In the genomic region with DNA sequence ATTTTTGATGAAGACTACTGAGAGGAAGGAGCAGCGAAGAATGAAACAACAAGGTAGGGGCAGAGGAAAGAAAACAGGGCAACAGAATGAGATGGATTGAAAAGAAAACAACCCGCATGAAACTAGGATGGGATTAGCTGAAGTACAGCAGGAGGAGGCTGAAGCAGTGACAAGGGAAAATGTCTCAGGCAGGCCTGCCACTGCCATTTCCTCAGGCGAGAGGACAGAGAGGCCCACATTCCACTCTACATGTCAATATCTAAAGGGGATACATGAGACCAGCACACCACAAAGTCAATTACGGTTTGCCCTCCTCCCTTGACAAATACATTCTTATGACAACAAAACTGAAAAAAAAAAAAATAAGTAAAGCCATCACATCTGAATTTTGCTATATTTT, we compare ENCODE assay signal across 25 cellular contexts.
"Had no signal": no experiment of that assay in that cellular context is flagged by ENCODE, and none has a peak within 500 bp of the region (broad histone marks: within the 10 kb centered on the region; RNA-seq: fewer than 3 reads in every experiment).

No MANE protein-coding gene starts in this region.

- H3K4me1 Mint-ChIP-seq: activated CD4-positive, alpha-beta T cell treated with anti-CD3 and anti-CD28 coated beads, Interleukin-2, amount 10 ng/mL, durations not matched to agents 7 days and 5 days; activated CD8-positive, alpha-beta memory T cell treated with anti-CD3 and anti-CD28 coated beads, Interleukin-2, amount 10 ng/mL, durations not matched to agents 7 days and 5 days; activated naive CD4-positive, alpha-beta T cell treated with anti-CD3 and anti-CD28 coated beads, Interleukin-2, amount 10 ng/mL, durations not matched to agents 7 days and 5 days; naive B cell had no signal

- ATAC-seq: activated CD8-positive, alpha-beta memory T cell treated with anti-CD3 and anti-CD28 coated beads, Interleukin-2, amount 10 ng/mL, durations not matched to agents 7 days and 5 days; activated CD8-positive, alpha-beta T cell treated with anti-CD3 and anti-CD28 coated beads for 36 hours; left lung; psoas muscle had no signal

- H3K27ac Mint-ChIP-seq: activated CD4-positive, alpha-beta T cell treated with anti-CD3 and anti-CD28 coated beads, Interleukin-2, amount 10 ng/mL, durations not matched to agents 7 days and 5 days; activated CD8-positive, alpha-beta memory T cell treated with anti-CD3 and anti-CD28 coated beads, Interleukin-2, amount 10 ng/mL, durations not matched to agents 7 days and 5 days; activated CD8-positive, alpha-beta T cell treated with anti-CD3 and anti-CD28 coated beads for 36 hours; activated naive CD4-positive, alpha-beta T cell treated with anti-CD3 and anti-CD28 coated beads, Interleukin-2, amount 10 ng/mL, durations not matched to agents 7 days and 5 days; naive B cell had no signal

- H3K9me3 Mint-ChIP-seq: activated CD4-positive, alpha-beta T cell treated with anti-CD3 and anti-CD28 coated beads, Interleukin-2, amount 10 ng/mL, durations not matched to agents 7 days and 5 days; activated CD8-positive, alpha-beta T cell treated with anti-CD3 and anti-CD28 coated beads for 36 hours; activated naive CD4-positive, alpha-beta T cell treated with anti-CD3 and anti-CD28 coated beads, Interleukin-2, amount 10 ng/mL, durations not matched to agents 7 days and 5 days had no signal

- H3K27ac ChIP-seq: left lung, psoas muscle, right atrium auricular region, spleen, thoracic aorta, upper lobe of left lung, VCaP had no signal

- H3K4me1 ChIP-seq: left lung, right atrium auricular region, spleen, upper lobe of left lung had no signal

- DNase-seq: activated CD4-positive, alpha-beta T cell treated with anti-CD3 and anti-CD28 coated beads, Interleukin-2, amount 10 ng/mL, durations not matched to agents 7 days and 5 days; activated CD4-positive, CD25-positive, alpha-beta regulatory T cell treated with anti-CD3 and anti-CD28 coated beads, Interleukin-2, amount 50 U/mL, for 72 hours; activated CD8-positive, alpha-beta memory T cell treated with anti-CD3 and anti-CD28 coated beads, Interleukin-2, amount 10 ng/mL, durations not matched to agents 7 days and 5 days; activated CD8-positive, alpha-beta T cell treated with anti-CD3 and anti-CD28 coated beads for 36 hours; activated effector memory CD4-positive, alpha-beta T cell treated with anti-CD3 and anti-CD28 coated beads, Interleukin-2, amount 50 U/mL, for 16 hours; activated naive CD4-positive, alpha-beta T cell treated with anti-CD3 and anti-CD28 coated beads, Interleukin-2, amount 10 ng/mL, durations not matched to agents 7 days and 5 days; activated T-cell treated with anti-CD3 and anti-CD28 coated beads for 4 hours; amygdala; cerebellar nuclear complex; cortex of kidney; erythroblast; foreskin fibroblast; kidney glomerular epithelial cell; left lung; naive B cell; psoas muscle; spleen; stimulated activated CD4-positive, alpha-beta T cell treated with anti-CD3 and anti-CD28 coated beads, Interleukin-4, amount 100 ng/mL, for 1 hour; stimulated activated naive CD4-positive, alpha-beta T cell; upper lobe of left lung had no signal

- H3K9me3 ChIP-seq: left lung, psoas muscle, right atrium auricular region, spleen, thoracic aorta, upper lobe of left lung had no signal

- H3K4me3 Mint-ChIP-seq: activated CD4-positive, alpha-beta T cell treated with anti-CD3 and anti-CD28 coated beads, Interleukin-2, amount 10 ng/mL, durations not matched to agents 7 days and 5 days; activated CD8-positive, alpha-beta memory T cell treated with anti-CD3 and anti-CD28 coated beads, Interleukin-2, amount 10 ng/mL, durations not matched to agents 7 days and 5 days; activated CD8-positive, alpha-beta T cell treated with anti-CD3 and anti-CD28 coated beads for 36 hours; activated naive CD4-positive, alpha-beta T cell treated with anti-CD3 and anti-CD28 coated beads, Interleukin-2, amount 10 ng/mL, durations not matched to agents 7 days and 5 days; naive B cell; neural crest cell had no signal

- H3K27me3 ChIP-seq: left lung, right atrium auricular region, spleen, upper lobe of left lung had no signal

- H3K36me3 ChIP-seq: left lung, right atrium auricular region, spleen, thoracic aorta, upper lobe of left lung had no signal

- H3K4me3 ChIP-seq: left lung, lung, psoas muscle, right atrium auricular region, spleen, thoracic aorta, upper lobe of left lung had no signal

- H3K27me3 Mint-ChIP-seq: activated CD4-positive, alpha-beta T cell treated with anti-CD3 and anti-CD28 coated beads, Interleukin-2, amount 10 ng/mL, durations not matched to agents 7 days and 5 days; activated CD8-positive, alpha-beta memory T cell treated with anti-CD3 and anti-CD28 coated beads, Interleukin-2, amount 10 ng/mL, durations not matched to agents 7 days and 5 days; activated naive CD4-positive, alpha-beta T cell treated with anti-CD3 and anti-CD28 coated beads, Interleukin-2, amount 10 ng/mL, durations not matched to agents 7 days and 5 days; naive B cell had no signal

- H3K36me3 Mint-ChIP-seq: activated CD8-positive, alpha-beta memory T cell treated with anti-CD3 and anti-CD28 coated beads, Interleukin-2, amount 10 ng/mL, durations not matched to agents 7 days and 5 days; activated naive CD4-positive, alpha-beta T cell treated with anti-CD3 and anti-CD28 coated beads, Interleukin-2, amount 10 ng/mL, durations not matched to agents 7 days and 5 days; naive B cell had no signal
